ENCODE assay signal across 29 cellular contexts in genomic region chr13:50310734-50311133, GRCh38.
"Had no signal": no experiment of that assay in that cellular context is flagged by ENCODE, and none has a peak within 500 bp of the region (broad histone marks: within the 10 kb centered on the region; RNA-seq: fewer than 3 reads in every experiment).

No MANE protein-coding gene starts in this region.

- ATAC-seq: activated CD4-positive, CD25-positive, alpha-beta regulatory T cell treated with anti-CD3 and anti-CD28 coated beads, Interleukin-2, amount 50 U/mL, for 24 hours; activated T-cell treated with anti-CD3 and anti-CD28 coated beads, Interleukin-2, amount 50 U/mL, for 4 hours; foreskin keratinocyte; gastrocnemius medialis; heart left ventricle had no signal

- H3K4me1 ChIP-seq: colonic mucosa, foreskin keratinocyte, gastrocnemius medialis had no signal

- H3K27me3 ChIP-seq: colonic mucosa, esophagus muscularis mucosa, gastrocnemius medialis, heart left ventricle had no signal

- H3K4me3 Mint-ChIP-seq: activated B cell treated with CpG ODN at 0.5 μM for 24 hours; activated CD8-positive, alpha-beta T cell treated with anti-CD3 and anti-CD28 coated beads for 36 hours; activated naive CD8-positive, alpha-beta T cell; endodermal cell; T-helper 2 cell treated with Interferon-gamma antibody and Interleukin-4, amounts not matched to agents 5 μg/mL and 100 μg/mL, for 36 hours had no signal

- H3K27ac Mint-ChIP-seq: activated B cell treated with CpG ODN at 0.5 μM for 24 hours; activated CD8-positive, alpha-beta T cell treated with anti-CD3 and anti-CD28 coated beads for 36 hours; activated naive CD8-positive, alpha-beta T cell; T-helper 2 cell treated with Interferon-gamma antibody and Interleukin-4, amounts not matched to agents 5 μg/mL and 100 μg/mL, for 36 hours had no signal

- H3K27ac ChIP-seq: colonic mucosa, esophagus muscularis mucosa, foreskin keratinocyte, gastrocnemius medialis, heart left ventricle, WERI-Rb-1 had no signal

- H3K9me3 Mint-ChIP-seq: activated B cell treated with CpG ODN at 0.5 μM for 24 hours; activated CD8-positive, alpha-beta T cell treated with anti-CD3 and anti-CD28 coated beads for 36 hours; activated T-cell treated with anti-CD3 and anti-CD28 coated beads, Interleukin-2, amount 50 U/mL, for 4 hours; activated T-helper 17 cell treated with anti-CD3 and anti-CD28 coated beads, Interleukin-2, amount 50 U/mL, for 72 hours; T-helper 2 cell treated with Interferon-gamma antibody and Interleukin-4, amounts not matched to agents 5 μg/mL and 100 μg/mL, for 36 hours had no signal

- H3K4me3 ChIP-seq: colonic mucosa, esophagus muscularis mucosa, gastrocnemius medialis, heart left ventricle had no signal

- H3K9me3 ChIP-seq: colonic mucosa, esophagus muscularis mucosa, gastrocnemius medialis, heart left ventricle had no signal

- H3K36me3 ChIP-seq: colonic mucosa, esophagus muscularis mucosa, gastrocnemius medialis, heart left ventricle, WERI-Rb-1 had no signal

- DNase-seq: activated B cell treated with CpG ODN at 0.5 μM for 24 hours; activated CD4-positive, alpha-beta T cell treated with anti-CD3 and anti-CD28 coated beads for 48 hours; activated CD4-positive, alpha-beta T cell treated with anti-CD3 and anti-CD28 coated beads, Interleukin-2, amount 50 U/mL, for 1 hour; activated CD4-positive, alpha-beta T cell treated with anti-CD3 and anti-CD28 coated beads, Interleukin-2, amount 50 U/mL, for 48 hours; activated CD8-positive, alpha-beta memory T cell treated with anti-CD3 and anti-CD28 coated beads for 24 hours; activated CD8-positive, alpha-beta T cell treated with anti-CD3 and anti-CD28 coated beads for 36 hours; activated effector memory CD4-positive, alpha-beta T cell treated with Interleukin-2 at 50 U/mL for 16 hours; activated gamma-delta T cell treated with Interleukin-2 at 50 U/mL for 16 hours; activated naive CD4-positive, alpha-beta T cell treated with anti-CD3 and anti-CD28 coated beads, Interleukin-2, amount 50 U/mL, for 16 hours; activated naive CD4-positive, alpha-beta T cell treated with Interleukin-2 at 50 U/mL for 16 hours; activated T-cell treated with anti-CD3 and anti-CD28 coated beads, Interleukin-2, amount 50 U/mL, for 4 hours; amniotic stem cell; anterior cingulate cortex; caudate nucleus; colonic mucosa; effector CD8-positive, alpha-beta T cell; foreskin keratinocyte; gastrocnemius medialis; glutamatergic neuron; heart left ventricle; hypothalamus; T1000; WERI-Rb-1 had no signal

- H3K27me3 Mint-ChIP-seq: activated B cell treated with CpG ODN at 0.5 μM for 24 hours; activated T-helper 17 cell treated with anti-CD3 and anti-CD28 coated beads, Interleukin-2, amount 50 U/mL, for 72 hours had no signal
